Comparison of ENCODE assay signal across 9 cellular contexts in the genomic region with DNA sequence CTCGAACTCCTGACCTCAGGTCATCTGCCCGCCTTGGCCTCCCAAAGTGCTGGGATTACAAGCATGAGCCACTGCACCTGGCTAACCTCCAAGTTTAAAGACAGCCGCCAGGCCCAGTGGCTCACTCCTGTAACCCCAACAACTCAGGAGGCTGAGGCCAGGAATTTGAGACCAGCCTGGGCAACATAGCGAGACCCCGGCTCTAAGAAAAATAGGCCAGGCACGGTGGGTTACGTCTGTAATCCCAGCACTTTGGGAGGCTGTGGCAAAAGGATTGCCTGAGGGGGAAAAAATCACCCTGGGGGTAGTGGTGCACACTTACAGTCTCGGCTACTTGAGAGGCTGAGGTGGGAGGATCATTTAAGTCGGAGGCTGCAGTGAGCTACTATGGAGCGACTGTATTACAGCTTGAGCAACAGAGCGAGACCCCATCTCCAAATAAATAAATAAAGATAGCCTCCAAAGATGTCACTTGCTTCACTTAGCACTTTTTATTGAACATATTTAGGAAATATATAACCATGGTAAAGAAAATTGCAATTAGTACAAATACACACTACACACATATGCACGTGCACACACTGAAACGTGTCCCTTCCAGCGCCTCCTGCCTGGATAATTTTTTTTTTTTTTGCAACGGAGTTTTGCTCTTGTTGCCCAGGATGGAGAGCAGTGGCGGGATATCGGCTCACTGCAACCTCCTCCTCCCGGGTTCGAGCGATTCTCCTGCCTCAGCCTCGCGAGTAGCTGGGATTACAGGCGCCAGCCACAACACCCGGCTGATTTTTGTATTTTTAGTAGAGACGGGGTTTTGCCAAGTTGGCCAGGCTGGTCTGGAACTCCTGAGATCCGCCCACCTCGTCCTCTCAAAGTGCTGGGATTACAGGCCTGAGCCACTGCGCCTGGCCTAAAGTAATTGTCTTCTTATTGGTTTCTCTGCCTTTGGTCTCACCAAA. TPM values are rescaled to one million over a fixed set of nuclear protein-coding genes. Genes with fewer than 3 reads are reported as not detected.
DNase-seq lines count a peak whose midpoint lies in the region; ATAC-seq and TF ChIP-seq lines count a peak whose summit lies in the region.
"Had no signal": no experiment of that assay in that cellular context is flagged by ENCODE, and none has a peak within 500 bp of the region (broad histone marks: within the 10 kb centered on the region; RNA-seq: fewer than 3 reads in every experiment).

No MANE protein-coding gene starts in this region.

- H3K27me3 Mint-ChIP-seq in GM23338 (ENCODE audit: insufficient read depth, low read depth, poor library complexity), result peaks cover 18% of the 10 kb centered on the region
- H3K27me3 Mint-ChIP-seq in activated T-helper 17 cell treated with anti-CD3 and anti-CD28 coated beads, Interleukin-2, amount 50 U/mL, for 72 hours, result no peaks in the 10 kb centered on the region
- no peaks in the 10 kb centered on the region for H3K27me3 Mint-ChIP-seq in naive thymus-derived CD4-positive, alpha-beta T cell

- DNase-seq in GM23338 (ENCODE audit: low spot score) (no peak), T1000 (lab: John Stamatoyannopoulos, UW) (no peak), Kasumi-1 (lab: John Stamatoyannopoulos, UW) (no peak), SW480 (ENCODE audit: low spot score) (no peak)
- no peak for DNase-seq in naive thymus-derived CD4-positive, alpha-beta T cell

- H3K9me3 ChIP-seq in naive thymus-derived CD4-positive, alpha-beta T cell (ENCODE audit: control insufficient read depth in 2 of 3, low read length in 3 of 3), result no peaks in the 10 kb centered on the region

- H3K4me1 Mint-ChIP-seq in GM23338, result peaks cover 9% of the 10 kb centered on the region; the same call in 1 of the 3 replicates
- peaks cover 16% of the 10 kb centered on the region for H3K4me1 Mint-ChIP-seq in activated T-helper 17 cell treated with anti-CD3 and anti-CD28 coated beads, Interleukin-2, amount 50 U/mL, for 72 hours
- peaks cover 10 to 28% (median 19%) of the 10 kb centered on the region in 7 donors for H3K4me1 Mint-ChIP-seq in naive thymus-derived CD4-positive, alpha-beta T cell

- no peak overlapping the region for H3K4me3 ChIP-seq in GM23338
- H3K4me3 ChIP-seq in naive thymus-derived CD4-positive, alpha-beta T cell (ENCODE audit: low read length), result no peak overlapping the region

- H3K27ac ChIP-seq in C4-2B, result peak overlapping the region; percentile 60; the same call in 1 of the 2 replicates
- no peak overlapping the region for H3K27ac ChIP-seq in GM23338 (ENCODE audit: low read depth)
- H3K27ac ChIP-seq in naive thymus-derived CD4-positive, alpha-beta T cell (ENCODE audit: low read depth, low read length), result no peak overlapping the region

- ATAC-seq in GM23338, result no peak
- ATAC-seq in activated T-helper 17 cell treated with anti-CD3 and anti-CD28 coated beads, Interleukin-2, amount 50 U/mL, for 72 hours (replicated peaks), result no peak
- no peak for ATAC-seq in naive thymus-derived CD4-positive, alpha-beta T cell
- ATAC-seq in HG03108 (IDR thresholded peaks at IDR 0.05; ENCODE audit: unreplicated experiment), result no peak

- no peaks in the 10 kb centered on the region for H3K9me2 ChIP-seq in GM23338 (ENCODE audit: insufficient read depth)

- H3K27ac Mint-ChIP-seq in GM23338, result no peak overlapping the region
- peak overlapping the region; percentile 98 for H3K27ac Mint-ChIP-seq in activated T-helper 17 cell treated with anti-CD3 and anti-CD28 coated beads, Interleukin-2, amount 50 U/mL, for 72 hours
- H3K27ac Mint-ChIP-seq in naive thymus-derived CD4-positive, alpha-beta T cell, result peak overlapping the region in 3 of 9 donors; percentile 84 to 88 (median 86)

- no peaks in the 10 kb centered on the region for H3K27me3 ChIP-seq in GM23338 (ENCODE audit: insufficient read depth)
- no peaks in the 10 kb centered on the region for H3K27me3 ChIP-seq in naive thymus-derived CD4-positive, alpha-beta T cell (ENCODE audit: control insufficient read depth in 2 of 2, insufficient read depth in 2 of 2, low read length in 2 of 2)

- CTCF ChIA-PET in naive thymus-derived CD4-positive, alpha-beta T cell (lab: Charles Lee), result interaction anchor here (0.6 to 1.0 kb wide), 2 partner anchors 10 to 35 kb away, joined by 3 to 5 read pairs; no protein-coding TSS in a partner anchor

- POLR2A ChIA-PET in naive thymus-derived CD4-positive, alpha-beta T cell (lab: Charles Lee), result interaction anchor here (0.6 to 2.6 kb wide), 5 partner anchors 9 to 73 kb away, joined by 3 to 14 read pairs (median 3); a partner anchor contains a TSS

- H3K79me2 ChIP-seq in GM23338 (replicated peaks; ENCODE audit: insufficient read depth), result no peaks in the 10 kb centered on the region

- H3K4me1 ChIP-seq in GM23338 (ENCODE audit: insufficient read depth), result peaks cover 6% of the 10 kb centered on the region; the same call in 1 of the 2 replicates
- peaks cover 4 to 16% of the 10 kb centered on the region in 2 donors for H3K4me1 ChIP-seq in naive thymus-derived CD4-positive, alpha-beta T cell (ENCODE audit: control insufficient read depth in 2 of 2, insufficient read depth in 2 of 2, low read length in 2 of 2)

- peak overlapping the region; percentile 77; the same call in 1 of the 3 replicates for H3K4me3 Mint-ChIP-seq in GM23338
- H3K4me3 Mint-ChIP-seq in activated T-helper 17 cell treated with anti-CD3 and anti-CD28 coated beads, Interleukin-2, amount 50 U/mL, for 72 hours, result peak overlapping the region; percentile 97
- peak overlapping the region in 9 of 10 donors; percentile 77 to 91 (median 86) for H3K4me3 Mint-ChIP-seq in naive thymus-derived CD4-positive, alpha-beta T cell

- H3K36me3 ChIP-seq in GM23338 (ENCODE audit: insufficient read depth), result no peaks in the 10 kb centered on the region
- peaks cover 0 to 29% (median 0%) of the 10 kb centered on the region in 3 experiments for H3K36me3 ChIP-seq in naive thymus-derived CD4-positive, alpha-beta T cell (ENCODE audit: control insufficient read depth in 2 of 3, insufficient read depth in 3 of 3, low read length in 3 of 3)

- H3K4me2 ChIP-seq in GM23338, result no peak overlapping the region

- no peak for TF ChIP-seq CTCF in C4-2B (conservative IDR thresholded peaks at IDR 0.05)
- TF ChIP-seq CTCF in GM23338 (conservative IDR thresholded peaks at IDR 0.05; ENCODE audit: low read depth in 2 of 2), result no peak

- peaks cover 18% of the 10 kb centered on the region for H3K36me3 Mint-ChIP-seq in GM23338 (ENCODE audit: low read depth)
- H3K36me3 Mint-ChIP-seq in activated T-helper 17 cell treated with anti-CD3 and anti-CD28 coated beads, Interleukin-2, amount 50 U/mL, for 72 hours (ENCODE audit: low read depth), result peaks cover 33% of the 10 kb centered on the region
- H3K36me3 Mint-ChIP-seq in naive thymus-derived CD4-positive, alpha-beta T cell, result peaks cover 0 to 11% (median 0%) of the 10 kb centered on the region in 5 donors

- peaks cover 5% of the 10 kb centered on the region; the same call in 1 of the 2 replicates for H3F3A ChIP-seq in GM23338 (replicated peaks; ENCODE audit: low read depth)

- intact Hi-C loops in naive thymus-derived CD4-positive, alpha-beta T cell (cut with micrococcal nuclease), result no loop called here

- H2AFZ ChIP-seq in GM23338, result no peak overlapping the region

- no peaks in the 10 kb centered on the region; the same call in 1 of the 2 replicates for H4K20me1 ChIP-seq in GM23338 (replicated peaks; ENCODE audit: insufficient read depth)

- H3K9me3 Mint-ChIP-seq in GM23338, result peaks cover 16% of the 10 kb centered on the region
- no peaks in the 10 kb centered on the region for H3K9me3 Mint-ChIP-seq in activated T-helper 17 cell treated with anti-CD3 and anti-CD28 coated beads, Interleukin-2, amount 50 U/mL, for 72 hours
- H3K9me3 Mint-ChIP-seq in naive thymus-derived CD4-positive, alpha-beta T cell, result no peaks in the 10 kb centered on the region

RNA-seq across cellular contexts. Expression of a gene that starts 1.4 kb away (rescaled TPM):
- 58.9 and 71.2 TPM in 2 replicates for total RNA-seq in GM23338 (2014; rRNA removed; shearing (Covaris generic))
- polyA plus RNA-seq in GM23338 (2016; fragmentation: Nextera tagmentation; extraction: Ambion mirVana), result 35.9 and 36.1 TPM in 2 replicates
- 10 to 100 TPM; 48.6 to 98.3 TPM for total RNA-seq in activated T-helper 17 cell treated with anti-CD3 and anti-CD28 coated beads, Interleukin-2, amount 50 U/mL, for 72 hours
- total RNA-seq in naive thymus-derived CD4-positive, alpha-beta T cell, result 10 to 100 TPM; 10.3 to 30.8 (median 20.8) TPM
- polyA plus RNA-seq in naive thymus-derived CD4-positive, alpha-beta T cell, result 10 to 100 TPM; 21.0 to 36.0 TPM

RNA-seq across cellular contexts. Expression of a gene that starts 10.7 kb away (rescaled TPM):
- 84.8 and 85.4 TPM in 2 replicates for total RNA-seq in GM23338 (2014; rRNA removed; shearing (Covaris generic))
- polyA plus RNA-seq in GM23338 (2016; fragmentation: Nextera tagmentation; extraction: Ambion mirVana), result 47.6 and 50.9 TPM in 2 replicates
- 10 to 100 TPM; 49.7 to 50.2 TPM for total RNA-seq in activated T-helper 17 cell treated with anti-CD3 and anti-CD28 coated beads, Interleukin-2, amount 50 U/mL, for 72 hours
- 100 to 1,000 TPM in 4 of 5 experiments, 10 to 100 TPM in 1; 63.0 to 134 (median 112) TPM for total RNA-seq in naive thymus-derived CD4-positive, alpha-beta T cell
- polyA plus RNA-seq in naive thymus-derived CD4-positive, alpha-beta T cell, result 100 to 1,000 TPM in 1 of 2 donors, 10 to 100 TPM in 1; 76.3 to 106 TPM

RNA-seq across cellular contexts. Expression of a gene that starts 12.2 kb away (rescaled TPM):
- total RNA-seq in GM23338 (2014; rRNA removed; shearing (Covaris generic)), result 100 and 106 TPM in 2 replicates
- polyA plus RNA-seq in GM23338 (2016; fragmentation: Nextera tagmentation; extraction: Ambion mirVana), result 89.6 and 96.5 TPM in 2 replicates
- 100 to 1,000 TPM in 1 of 2 donors, 10 to 100 TPM in 1; 75.3 to 107 TPM for total RNA-seq in activated T-helper 17 cell treated with anti-CD3 and anti-CD28 coated beads, Interleukin-2, amount 50 U/mL, for 72 hours
- 10 to 100 TPM; 29.5 to 69.3 (median 35.6) TPM for total RNA-seq in naive thymus-derived CD4-positive, alpha-beta T cell
- 10 to 100 TPM; 82.3 to 93.0 TPM for polyA plus RNA-seq in naive thymus-derived CD4-positive, alpha-beta T cell

RNA-seq across cellular contexts. Expression of a gene that starts 18.0 kb away (rescaled TPM):
- total RNA-seq in GM23338 (2014; rRNA removed; shearing (Covaris generic)), result 1.6 and 2.7 TPM in 2 replicates
- polyA plus RNA-seq in GM23338 (2016; fragmentation: Nextera tagmentation; extraction: Ambion mirVana), result 0.16 and 0.36 TPM in 2 replicates
- 10 to 100 TPM in 1 of 2 donors, 1 to 10 TPM in 1; 4.5 to 17.3 TPM for total RNA-seq in activated T-helper 17 cell treated with anti-CD3 and anti-CD28 coated beads, Interleukin-2, amount 50 U/mL, for 72 hours
- 1 to 10 TPM; 5.2 to 7.2 (median 7.1) TPM for total RNA-seq in naive thymus-derived CD4-positive, alpha-beta T cell
- 1 to 10 TPM in 1 of 2 donors, under 1 TPM in 1; 0.46 to 1.6 TPM for polyA plus RNA-seq in naive thymus-derived CD4-positive, alpha-beta T cell

RNA-seq across cellular contexts. Expression of a gene that starts 28.7 kb away (rescaled TPM):
- 75.9 and 77.0 TPM in 2 replicates for total RNA-seq in GM23338 (2014; rRNA removed; shearing (Covaris generic))
- 59.2 and 65.3 TPM in 2 replicates for polyA plus RNA-seq in GM23338 (2016; fragmentation: Nextera tagmentation; extraction: Ambion mirVana)
- not detected for total RNA-seq in activated T-helper 17 cell treated with anti-CD3 and anti-CD28 coated beads, Interleukin-2, amount 50 U/mL, for 72 hours
- total RNA-seq in naive thymus-derived CD4-positive, alpha-beta T cell, result not detected
- not detected for polyA plus RNA-seq in naive thymus-derived CD4-positive, alpha-beta T cell
- total RNA-seq: frontal cortex had no signal
